13 cellular contexts compared by ENCODE assay signal in the genomic region with DNA sequence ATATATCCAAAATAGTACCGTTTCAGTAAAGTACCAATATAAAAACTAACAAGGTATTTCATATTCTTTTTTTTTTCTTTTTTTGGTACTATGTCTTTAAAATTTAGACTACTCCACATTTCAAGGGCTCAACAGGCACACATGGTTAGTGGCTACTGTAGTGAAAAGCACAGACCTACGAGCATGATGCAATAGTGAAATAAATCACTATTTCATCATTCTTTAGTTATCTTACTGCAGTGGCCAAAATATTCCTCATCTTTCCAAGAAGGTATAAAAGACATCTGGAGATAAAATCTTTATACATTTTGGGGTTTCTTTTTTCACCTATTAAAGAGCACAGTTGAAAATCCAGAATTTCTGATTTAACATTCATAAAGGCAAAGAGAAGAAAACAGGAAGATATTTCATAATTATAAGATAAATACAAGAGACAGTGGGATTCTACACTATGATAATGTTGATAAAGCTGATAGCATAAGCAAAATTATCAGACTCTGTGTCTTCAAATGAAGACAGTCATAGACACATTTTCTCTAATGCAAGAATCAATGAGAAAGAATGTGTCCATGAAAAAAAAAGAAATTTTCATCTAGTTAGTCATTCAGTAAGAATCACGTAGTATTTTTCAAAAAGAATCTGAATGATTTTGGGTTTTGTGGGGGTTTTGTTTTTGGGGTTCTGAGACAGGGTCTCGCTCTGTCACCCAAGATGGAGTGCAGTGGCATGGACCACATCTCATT. TPM values are rescaled to one million over a fixed set of nuclear protein-coding genes. Genes with fewer than 3 reads are reported as not detected.
DNase-seq lines count a peak whose midpoint lies in the region; ATAC-seq and TF ChIP-seq lines count a peak whose summit lies in the region.
"Had no signal": no experiment of that assay in that cellular context is flagged by ENCODE, and none has a peak within 500 bp of the region (broad histone marks: within the 10 kb centered on the region; RNA-seq: fewer than 3 reads in every experiment).

No MANE protein-coding gene starts in this region.

- no peak for DNase-seq in activated CD8-positive, alpha-beta T cell treated with anti-CD3 and anti-CD28 coated beads for 36 hours
- DNase-seq in activated CD8-positive, alpha-beta T cell treated with anti-CD3 and anti-CD28 coated beads, Interleukin-2, amount 10 ng/mL, durations not matched to agents 7 days and 5 days, result no peak
- DNase-seq in SK-N-MC (ENCODE audit: low read depth, low spot score), result no peak
- no peak for DNase-seq in upper lobe of right lung
- no peak for DNase-seq in iPS-NIHi11 (ENCODE audit: low spot score)
- no peak for DNase-seq in activated CD4-positive, alpha-beta T cell treated with anti-CD3 and anti-CD28 coated beads, Interleukin-2, amount 50 U/mL, for 1 hour
- DNase-seq: left colon, ovary had no signal

- peak overlapping the region; percentile 43 for H3K27ac Mint-ChIP-seq in activated CD8-positive, alpha-beta T cell treated with anti-CD3 and anti-CD28 coated beads for 36 hours
- no peak overlapping the region for H3K27ac Mint-ChIP-seq in activated CD8-positive, alpha-beta T cell treated with anti-CD3 and anti-CD28 coated beads, Interleukin-2, amount 10 ng/mL, durations not matched to agents 7 days and 5 days
- H3K27ac Mint-ChIP-seq: B cell, IgD-negative memory B cell, type B pancreatic cell had no signal

- no peaks in the 10 kb centered on the region for H3K9me3 ChIP-seq in SK-N-MC (ENCODE audit: low read depth, low read length)
- H3K9me3 ChIP-seq in gastroesophageal sphincter, result no peaks in the 10 kb centered on the region
- H3K9me3 ChIP-seq in upper lobe of right lung, result no peaks in the 10 kb centered on the region
- H3K9me3 ChIP-seq: ovary had no signal

- no peak for TF ChIP-seq CTCF in activated CD8-positive, alpha-beta T cell treated with anti-CD3 and anti-CD28 coated beads for 36 hours (IDR thresholded peaks at IDR 0.05)
- TF ChIP-seq CTCF in gastroesophageal sphincter (IDR thresholded peaks at IDR 0.05), result no peak
- no peak for TF ChIP-seq CTCF in upper lobe of right lung (IDR thresholded peaks at IDR 0.05)

- H3K36me3 Mint-ChIP-seq in activated CD8-positive, alpha-beta T cell treated with anti-CD3 and anti-CD28 coated beads for 36 hours (ENCODE audit: low read depth), result peaks cover 18% of the 10 kb centered on the region
- H3K36me3 Mint-ChIP-seq in activated CD8-positive, alpha-beta T cell treated with anti-CD3 and anti-CD28 coated beads, Interleukin-2, amount 10 ng/mL, durations not matched to agents 7 days and 5 days (ENCODE audit: low read depth), result peaks cover 14% of the 10 kb centered on the region

- intact Hi-C loops in activated CD8-positive, alpha-beta T cell treated with anti-CD3 and anti-CD28 coated beads for 36 hours (cut with micrococcal nuclease), result no loop called here
- intact Hi-C loops in upper lobe of right lung (cut with DNase I), result no loop called here

- TF ChIP-seq POLR2A in gastroesophageal sphincter (IDR thresholded peaks at IDR 0.05), result no peak

- 56 to 89% methylated on average over 3 to 4 of the region's 4 CpGs for WGBS in gastroesophageal sphincter (ENCODE audit: low coverage in 1 of 2), 2 donors

- TF ChIP-seq EP300 in gastroesophageal sphincter (IDR thresholded peaks at IDR 0.05), result no peak

- no peak overlapping the region for H3K4me3 Mint-ChIP-seq in activated CD8-positive, alpha-beta T cell treated with anti-CD3 and anti-CD28 coated beads for 36 hours
- H3K4me3 Mint-ChIP-seq in activated CD8-positive, alpha-beta T cell treated with anti-CD3 and anti-CD28 coated beads, Interleukin-2, amount 10 ng/mL, durations not matched to agents 7 days and 5 days, result no peak overlapping the region
- H3K4me3 Mint-ChIP-seq: B cell, IgD-negative memory B cell, type B pancreatic cell had no signal

- H3K36me3 ChIP-seq in SK-N-MC (ENCODE audit: insufficient read depth, low read length) (peaks cover 34% of the 10 kb centered on the region), gastroesophageal sphincter (peaks cover 0 to 8% of the 10 kb centered on the region in 2 donors), upper lobe of right lung (peaks cover 9% of the 10 kb centered on the region)
- H3K36me3 ChIP-seq: ovary had no signal

- 0 out of 2 replicates have a peak overlapping the region, but pooled peaks have one; percentile 11 for H3K4me3 ChIP-seq in SK-N-MC
- no peak overlapping the region for H3K4me3 ChIP-seq in gastroesophageal sphincter
- no peak overlapping the region for H3K4me3 ChIP-seq in upper lobe of right lung
- H3K4me3 ChIP-seq: ovary had no signal

- H3K27me3 ChIP-seq in gastroesophageal sphincter (no peaks in the 10 kb centered on the region), upper lobe of right lung (no peaks in the 10 kb centered on the region)
- H3K27me3 ChIP-seq: ovary had no signal

- no peaks in the 10 kb centered on the region for H3K9me3 Mint-ChIP-seq in activated CD8-positive, alpha-beta T cell treated with anti-CD3 and anti-CD28 coated beads for 36 hours
- H3K9me3 Mint-ChIP-seq in activated CD8-positive, alpha-beta T cell treated with anti-CD3 and anti-CD28 coated beads, Interleukin-2, amount 10 ng/mL, durations not matched to agents 7 days and 5 days (ENCODE audit: insufficient read depth), result no peaks in the 10 kb centered on the region
- H3K9me3 Mint-ChIP-seq: IgD-negative memory B cell had no signal

- POLR2A ChIA-PET in activated CD8-positive, alpha-beta T cell treated with anti-CD3 and anti-CD28 coated beads for 36 hours (lab: Charles Lee), result no interaction called here
- POLR2A ChIA-PET in activated CD8-positive, alpha-beta T cell treated with anti-CD3 and anti-CD28 coated beads, Interleukin-2, amount 10 ng/mL, durations not matched to agents 7 days and 5 days (lab: Charles Lee), result no interaction called here

- no peaks in the 10 kb centered on the region for H3K4me1 Mint-ChIP-seq in activated CD8-positive, alpha-beta T cell treated with anti-CD3 and anti-CD28 coated beads for 36 hours (ENCODE audit: low read depth)
- H3K4me1 Mint-ChIP-seq in activated CD8-positive, alpha-beta T cell treated with anti-CD3 and anti-CD28 coated beads, Interleukin-2, amount 10 ng/mL, durations not matched to agents 7 days and 5 days (ENCODE audit: low read depth), result no peaks in the 10 kb centered on the region

- peak overlapping the region; percentile 55 for H3K9ac ChIP-seq in SK-N-MC (ENCODE audit: insufficient read length)

- CTCF ChIA-PET in activated CD8-positive, alpha-beta T cell treated with anti-CD3 and anti-CD28 coated beads for 36 hours (lab: Charles Lee), result no interaction called here
- CTCF ChIA-PET in activated CD8-positive, alpha-beta T cell treated with anti-CD3 and anti-CD28 coated beads, Interleukin-2, amount 10 ng/mL, durations not matched to agents 7 days and 5 days (lab: Charles Lee), result no interaction called here

- H3K27ac ChIP-seq in SK-N-MC (peak overlapping the region; percentile 82), gastroesophageal sphincter (no peak overlapping the region), upper lobe of right lung (no peak overlapping the region)
- H3K27ac ChIP-seq: ovary had no signal

- H3K4me1 ChIP-seq in gastroesophageal sphincter (peaks cover 0 to 25% (median 0%) of the 10 kb centered on the region in 3 donors), upper lobe of right lung (peaks cover 3% of the 10 kb centered on the region)

- H3K27me3 Mint-ChIP-seq in activated CD8-positive, alpha-beta T cell treated with anti-CD3 and anti-CD28 coated beads for 36 hours, result no peaks in the 10 kb centered on the region
- no peaks in the 10 kb centered on the region for H3K27me3 Mint-ChIP-seq in activated CD8-positive, alpha-beta T cell treated with anti-CD3 and anti-CD28 coated beads, Interleukin-2, amount 10 ng/mL, durations not matched to agents 7 days and 5 days (ENCODE audit: low read depth)
- H3K27me3 Mint-ChIP-seq: B cell, IgD-negative memory B cell, type B pancreatic cell had no signal

- ATAC-seq in activated CD8-positive, alpha-beta T cell treated with anti-CD3 and anti-CD28 coated beads for 36 hours, result no peak
- ATAC-seq in activated CD8-positive, alpha-beta T cell treated with anti-CD3 and anti-CD28 coated beads, Interleukin-2, amount 10 ng/mL, durations not matched to agents 7 days and 5 days, result no peak
- ATAC-seq in gastroesophageal sphincter (peak; percentile 71), upper lobe of right lung (peak; percentile 70), GM21526 (IDR thresholded peaks at IDR 0.05; ENCODE audit: low FRiP score, unreplicated experiment) (no peak)
- ATAC-seq: left colon had no signal

RNA-seq across cellular contexts. Expression of gene CEP170, which starts 41.9 kb away (rescaled TPM):
- 10 to 100 TPM; 37.5 to 45.7 TPM for total RNA-seq in activated CD8-positive, alpha-beta T cell treated with anti-CD3 and anti-CD28 coated beads for 36 hours
- 10 to 100 TPM; 24.3 to 26.9 TPM for total RNA-seq in activated CD8-positive, alpha-beta T cell treated with anti-CD3 and anti-CD28 coated beads, Interleukin-2, amount 10 ng/mL, durations not matched to agents 7 days and 5 days
- total RNA-seq in gastroesophageal sphincter, result 10 to 100 TPM; 33.1 to 53.5 (median 41.6) TPM
- total RNA-seq in upper lobe of right lung, result 86.5 TPM

RNA-seq across cellular contexts. Expression of gene SDCCAG8, which starts 42.6 kb away (rescaled TPM):
- 10 to 100 TPM; 22.4 to 22.6 TPM for total RNA-seq in activated CD8-positive, alpha-beta T cell treated with anti-CD3 and anti-CD28 coated beads for 36 hours
- 10 to 100 TPM; 16.6 to 20.0 TPM for total RNA-seq in activated CD8-positive, alpha-beta T cell treated with anti-CD3 and anti-CD28 coated beads, Interleukin-2, amount 10 ng/mL, durations not matched to agents 7 days and 5 days
- 10 to 100 TPM; 30.2 to 46.4 (median 36.7) TPM for total RNA-seq in gastroesophageal sphincter
- 71.9 TPM for total RNA-seq in upper lobe of right lung

Comparison
In these comparisons a context has a peak if more than half of its experiments do, and no peak if none do; other contexts are left out.
1. ATAC-seq: peak in gastroesophageal sphincter (single experiment) and upper lobe of right lung (single experiment); none in activated CD8-positive, alpha-beta T cell treated with anti-CD3 and anti-CD28 coated beads for 36 hours (single experiment), activated CD8-positive, alpha-beta T cell treated with anti-CD3 and anti-CD28 coated beads, Interleukin-2, amount 10 ng/mL, durations not matched to agents 7 days and 5 days (single experiment) and GM21526 (single experiment).